ENCODE assay signal across 8 cellular contexts in genomic region chr7:64098-64521, GRCh38.
DNase-seq lines count a peak whose midpoint lies in the region; ATAC-seq, FAIRE-seq and TF ChIP-seq lines count a peak whose summit lies in the region.

No MANE protein-coding gene starts in this region.

- peak; percentile 69 for TF ChIP-seq RAD21 in HCT116 (IDR thresholded peaks at IDR 0.05; ENCODE audit: low read depth)

- no peaks in the 10 kb centered on the region for H3K9me3 ChIP-seq in HCT116 (ENCODE audit: control insufficient read depth in 1 of 2, insufficient read depth in 1 of 2, low read depth in 1 of 2, low read length in 2 of 2)
- no peaks in the 10 kb centered on the region for H3K9me3 ChIP-seq in endothelial cell of umbilical vein (replicated peaks; ENCODE audit: control insufficient read depth, insufficient read depth, low read length)
- H3K9me3 ChIP-seq in mucosa of descending colon: no peaks in the 10 kb centered on the region

- intact Hi-C loops in HCT116 (cut with micrococcal nuclease) (no loop called here), endothelial cell of umbilical vein (cut with micrococcal nuclease) (no loop called here), mucosa of descending colon (cut with DNase I, micrococcal nuclease) (no loop called here)

- H3K9ac ChIP-seq in HCT116 (ENCODE audit: low read length): no peak overlapping the region
- no peak overlapping the region for H3K9ac ChIP-seq in endothelial cell of umbilical vein (replicated peaks; ENCODE audit: extremely low read depth, insufficient read depth, low read length)

- H3K4me1 ChIP-seq in HCT116 (ENCODE audit: control insufficient read depth in 1 of 2, insufficient read depth in 2 of 2, low read length in 2 of 2): no peaks in the 10 kb centered on the region
- no peaks in the 10 kb centered on the region for H3K4me1 ChIP-seq in endothelial cell of umbilical vein (ENCODE audit: control insufficient read depth, extremely low read depth, insufficient read depth, low read length)
- no peaks in the 10 kb centered on the region for H3K4me1 ChIP-seq in mucosa of descending colon (ENCODE audit: low read depth)

- H3K36me3 ChIP-seq in BJ (ENCODE audit: control insufficient read depth, insufficient read depth, low read length) (no peaks in the 10 kb centered on the region), HCT116 (ENCODE audit: control insufficient read depth in 1 of 2, insufficient read depth in 2 of 2, low read length in 2 of 2) (no peaks in the 10 kb centered on the region), endothelial cell of umbilical vein (ENCODE audit: control insufficient read depth in 2 of 2, extremely low read depth in 1 of 2, insufficient read depth in 2 of 2, low read length in 2 of 2) (no peaks in the 10 kb centered on the region), mucosa of descending colon (ENCODE audit: low read depth) (no peaks in the 10 kb centered on the region)

- no peak for TF ChIP-seq POLR2A in HCT116 (IDR thresholded peaks at IDR 0.05; ENCODE audit: borderline replicate concordance, extremely low read depth, insufficient read depth, insufficient read length)
- no peak for TF ChIP-seq POLR2A in endothelial cell of umbilical vein (IDR thresholded peaks at IDR 0.05; ENCODE audit: low read depth, low read length)

- no peaks in the 10 kb centered on the region for H3K9me2 ChIP-seq in HCT116 (ENCODE audit: insufficient read depth)

- no peaks in the 10 kb centered on the region for H4K20me1 ChIP-seq in HCT116 (ENCODE audit: insufficient read depth)
- H4K20me1 ChIP-seq in endothelial cell of umbilical vein (replicated peaks; ENCODE audit: control insufficient read depth, extremely low read depth, insufficient read depth, low read length): no peaks in the 10 kb centered on the region

- no peak overlapping the region for H3K4me2 ChIP-seq in HCT116 (ENCODE audit: low read length)
- no peak overlapping the region for H3K4me2 ChIP-seq in endothelial cell of umbilical vein (ENCODE audit: insufficient read depth, low read length)

- no TSS peak for BruUV-seq in HCT116 (replicated peaks; lab: Mats Ljungman, UMichigan)
- no TSS peak for BruUV-seq in endothelial cell of umbilical vein (replicated peaks; lab: Mats Ljungman, UMichigan)

- POLR2A ChIA-PET in BJ (lab: Charles Lee): no interaction called here
- POLR2A ChIA-PET in HCT116 (lab: Charles Lee): no interaction called here
- POLR2A ChIA-PET in endothelial cell of umbilical vein (lab: Charles Lee): no interaction called here

- no peak overlapping the region for H3K4me3 ChIP-seq in BJ (ENCODE audit: low read depth, low read length)
- H3K4me3 ChIP-seq in HCT116 (replicated peaks in 1 of 2; ENCODE audit: low read depth in 1 of 2, low read length in 2 of 2): no peak overlapping the region
- H3K4me3 ChIP-seq in endothelial cell of umbilical vein (replicated peaks in 1 of 3; ENCODE audit: insufficient read depth in 1 of 3, low read depth in 1 of 3, low read length in 3 of 3): no peak overlapping the region
- H3K4me3 ChIP-seq in mucosa of descending colon: no peak overlapping the region

- no peak for FAIRE-seq in RCC 7860 (lab: Jason Lieb, UNC)
- peak; percentile 76 for FAIRE-seq in endothelial cell of umbilical vein (lab: Jason Lieb, UNC)

- RAD21 ChIA-PET in HCT116 (lab: Charles Lee; ENCODE audit: low non-redundant PET in 1 of 2, low total read pairs in 2 of 2, uncharacterized antibody in 2 of 2, unreplicated experiment in 2 of 2): no interaction called here

- dilution Hi-C loops in endothelial cell of umbilical vein (cut with MboI; ENCODE audit: extremely low pct_ligation_motif_present, low sequenced_read_pairs): no loop called here

- H3K79me2 ChIP-seq in HCT116 (ENCODE audit: insufficient read depth, low read length) (no peaks in the 10 kb centered on the region), endothelial cell of umbilical vein (ENCODE audit: control insufficient read depth, insufficient read depth, low read length) (no peaks in the 10 kb centered on the region)

- H3K27me3 ChIP-seq in BJ (ENCODE audit: control insufficient read depth, insufficient read depth, low read length) (no peaks in the 10 kb centered on the region), HCT116 (ENCODE audit: insufficient read depth, low read length) (no peaks in the 10 kb centered on the region; the same call in 1 of the 2 replicates), endothelial cell of umbilical vein (ENCODE audit: control insufficient read depth in 2 of 2, insufficient read depth in 2 of 2, low read length in 2 of 2) (no peaks in the 10 kb centered on the region)

- CTCF ChIA-PET in BJ (lab: Yijun Ruan, JAX): interaction anchor here (0.9 to 4.0 kb wide), 19 partner anchors 9 to 204 kb away, joined by 3 to 18 read pairs (median 4); partner anchors contain the start of gene FAM20C
- CTCF ChIA-PET in HCT116 (lab: Charles Lee): interaction anchor here (0.9 to 1.0 kb wide), 3 partner anchors 9 to 60 kb away, joined by 3 read pairs; no protein-coding TSS in a partner anchor
- CTCF ChIA-PET in endothelial cell of umbilical vein (lab: Charles Lee): interaction anchor here (0.6 to 3.0 kb wide), 24 partner anchors 9 to 573 kb away, joined by 3 to 20 read pairs (median 6); partner anchors contain the start of gene FAM20C

- no peaks in the 10 kb centered on the region for H3K9me1 ChIP-seq in endothelial cell of umbilical vein (replicated peaks; ENCODE audit: control insufficient read depth, extremely low read depth, insufficient read depth, low read length)

- H3K27ac ChIP-seq in HCT116 (ENCODE audit: low read depth, low read length) (no peak overlapping the region), endothelial cell of umbilical vein (ENCODE audit: insufficient read depth, low read depth, low read length) (no peak overlapping the region)

- ATAC-seq in HCT116 (peak; percentile 83), mucosa of descending colon (peak; percentile 49), GM21529 (IDR thresholded peaks at IDR 0.05; ENCODE audit: unreplicated experiment) (no peak), GM21515 (IDR thresholded peaks at IDR 0.05; ENCODE audit: unreplicated experiment) (no peak)

- TF ChIP-seq CTCF in BJ (IDR thresholded peaks at IDR 0.05; ENCODE audit: insufficient read depth, low read depth, low read length): peak; percentile 68
- peak; percentile 37 to 58 (median 47); a peak in 5 of 6 replicates for TF ChIP-seq CTCF in HCT116 (IDR thresholded peaks at IDR 0.05 in 2 of 3, conservative IDR thresholded peaks at IDR 0.05 in 1 of 3; ENCODE audit: borderline replicate concordance in 1 of 3, insufficient read depth in 1 of 3, low read depth in 2 of 3, low read length in 2 of 3)
- peak; percentile 31 to 55 for TF ChIP-seq CTCF in endothelial cell of umbilical vein (IDR thresholded peaks at IDR 0.05; ENCODE audit: extremely low read depth in 1 of 2, insufficient read depth in 1 of 2, low read depth in 1 of 2, low read length in 2 of 2)
- no peak for TF ChIP-seq CTCF in mucosa of descending colon (IDR thresholded peaks at IDR 0.05)

- no peak for DNase-seq in BJ (ENCODE audit: low read depth)
- DNase-seq in HCT116 (ENCODE audit: low read depth, low spot score): peak; percentile 21
- peak; percentile 35 for DNase-seq in RCC 7860 (ENCODE audit: low spot score)
- peak; percentile 49 for DNase-seq in endothelial cell of umbilical vein (ENCODE audit: low read depth, low spot score)
- peak in 1 of 3 donors; percentile 70 for DNase-seq in mucosa of descending colon
- no peak for DNase-seq in stimulated activated CD4-positive, alpha-beta T cell treated with anti-CD3 and anti-CD28 coated beads, Interleukin-2, amount 100 ng/mL, for 48 hours

- H2AFZ ChIP-seq in HCT116 (ENCODE audit: low read depth, low read length, poor library complexity, severe bottlenecking) (no peak overlapping the region), endothelial cell of umbilical vein (ENCODE audit: low read depth, low read length) (no peak overlapping the region)

TF ChIP-seq in HCT116, 20 proteins besides CTCF, POLR2A, EP300 and RAD21 (continues in another document):
- TF ChIP-seq ELF1 (IDR thresholded peaks at IDR 0.05; ENCODE audit: borderline replicate concordance, low read depth): no peak
- no peak for TF ChIP-seq YY1 (IDR thresholded peaks at IDR 0.05; ENCODE audit: extremely low read depth, insufficient replicate concordance, low read depth, low read length)
- no peak for TF ChIP-seq CBX3 (IDR thresholded peaks at IDR 0.05; ENCODE audit: low read depth)
- no peak for TF ChIP-seq ATF3 (IDR thresholded peaks at IDR 0.05)
- TF ChIP-seq SP1 (IDR thresholded peaks at IDR 0.05; ENCODE audit: low read depth): no peak
- no peak for TF ChIP-seq POLR2AphosphoS5 (IDR thresholded peaks at IDR 0.05; ENCODE audit: low read depth, low read length)
- TF ChIP-seq SIN3A (IDR thresholded peaks at IDR 0.05; ENCODE audit: low read depth): no peak
- no peak for TF ChIP-seq ZFX (IDR thresholded peaks at IDR 0.05)
- no peak for TF ChIP-seq CEBPB (IDR thresholded peaks at IDR 0.05; ENCODE audit: low read depth)
- TF ChIP-seq EZH2 (IDR thresholded peaks at IDR 0.05): no peak
- no peak for TF ChIP-seq JUND (IDR thresholded peaks at IDR 0.05)

TF ChIP-seq in endothelial cell of umbilical vein, 7 proteins besides CTCF, POLR2A, EP300 and RAD21:
- TF ChIP-seq FOS (IDR thresholded peaks at IDR 0.05; ENCODE audit: borderline replicate concordance, insufficient read depth, low read length) (no peak), GATA2 (IDR thresholded peaks at IDR 0.05; ENCODE audit: insufficient read depth, insufficient read length, low read depth, low read length) (no peak), EZH2 (IDR thresholded peaks at IDR 0.05; ENCODE audit: borderline replicate concordance, low read depth, low read length, severe bottlenecking) (no peak), MAX (IDR thresholded peaks at IDR 0.05; ENCODE audit: insufficient read depth, insufficient read length) (no peak), JUN (IDR thresholded peaks at IDR 0.05; ENCODE audit: borderline replicate concordance, insufficient read depth, insufficient read length, low read depth) (no peak), MYC (IDR thresholded peaks at IDR 0.05; ENCODE audit: low read depth, low read length) (no peak), POLR2AphosphoS5 (IDR thresholded peaks at IDR 0.05; ENCODE audit: insufficient read depth, low read depth, low read length) (no peak)
TF ChIP-seq in endothelial cell of umbilical vein: peak in this region for 0.

Comparison
In these comparisons a context has a peak if more than half of its experiments do, and no peak if none do; other contexts are left out.
1. DNase-seq: peak in HCT116 (single experiment), RCC 7860 (single experiment) and endothelial cell of umbilical vein (single experiment); none in BJ (single experiment) and stimulated activated CD4-positive, alpha-beta T cell treated with anti-CD3 and anti-CD28 coated beads, Interleukin-2, amount 100 ng/mL, for 48 hours (0 of 2).
2. ATAC-seq: peak in HCT116 (single experiment) and mucosa of descending colon (single experiment); none in GM21529 (single experiment) and GM21515 (single experiment).